In the genomic region with DNA sequence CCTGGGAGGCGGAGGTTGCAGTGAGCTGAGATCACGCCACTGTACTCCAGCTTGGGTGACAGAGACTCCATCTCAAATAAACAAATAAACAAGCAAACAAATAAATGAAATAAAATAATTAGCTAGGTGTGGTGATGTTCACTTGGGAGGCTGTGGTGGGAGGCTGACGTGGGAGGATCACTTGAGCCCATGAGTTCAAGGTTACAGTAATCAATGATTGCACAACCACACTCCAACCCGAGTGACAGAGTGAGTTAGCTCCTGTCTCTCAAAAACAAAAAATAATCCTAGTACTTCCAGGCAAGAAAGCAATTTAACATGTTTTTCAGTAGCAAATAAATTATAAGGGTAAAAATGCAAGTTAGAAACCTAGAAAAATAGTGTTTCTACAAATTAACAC, we compare ENCODE assay signal across 1 cellular context.
TF ChIP-seq lines count a peak whose summit lies in the region.

No MANE protein-coding gene starts in this region.

TF ChIP-seq in HepG2, 621 proteins besides CTCF, POLR2A, EP300 and RAD21 (continued from another document and continues in another):
- no peak for TF ChIP-seq ZBTB43 (CRISPR knock-in tag; conservative IDR thresholded peaks at IDR 0.05)
- no peak for TF ChIP-seq KLF16 (CRISPR knock-in tag; IDR thresholded peaks at IDR 0.05)
- no peak for TF ChIP-seq ZBTB39 (CRISPR knock-in tag; IDR thresholded peaks at IDR 0.05)
- TF ChIP-seq, protein P1, sequence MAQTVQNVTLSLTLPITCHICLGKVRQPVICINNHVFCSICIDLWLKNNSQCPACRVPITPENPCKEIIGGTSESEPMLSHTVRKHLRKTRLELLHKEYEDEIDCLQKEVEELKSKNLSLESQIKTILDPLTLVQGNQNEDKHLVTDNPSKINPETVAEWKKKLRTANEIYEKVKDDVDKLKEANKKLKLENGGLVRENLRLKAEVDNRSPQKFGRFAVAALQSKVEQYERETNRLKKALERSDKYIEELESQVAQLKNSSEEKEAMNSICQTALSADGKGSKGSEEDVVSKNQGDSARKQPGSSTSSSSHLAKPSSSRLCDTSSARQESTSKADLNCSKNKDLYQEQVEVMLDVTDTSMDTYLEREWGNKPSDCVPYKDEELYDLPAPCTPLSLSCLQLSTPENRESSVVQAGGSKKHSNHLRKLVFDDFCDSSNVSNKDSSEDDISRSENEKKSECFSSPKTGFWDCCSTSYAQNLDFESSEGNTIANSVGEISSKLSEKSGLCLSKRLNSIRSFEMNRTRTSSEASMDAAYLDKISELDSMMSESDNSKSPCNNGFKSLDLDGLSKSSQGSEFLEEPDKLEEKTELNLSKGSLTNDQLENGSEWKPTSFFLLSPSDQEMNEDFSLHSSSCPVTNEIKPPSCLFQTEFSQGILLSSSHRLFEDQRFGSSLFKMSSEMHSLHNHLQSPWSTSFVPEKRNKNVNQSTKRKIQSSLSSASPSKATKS (CRISPR knock-in tag; IDR thresholded peaks at IDR 0.05): no peak
- TF ChIP-seq SOX5 (CRISPR knock-in tag; IDR thresholded peaks at IDR 0.05; ENCODE audit: borderline replicate concordance): no peak
- no peak for TF ChIP-seq ARID2 (CRISPR knock-in tag; IDR thresholded peaks at IDR 0.05; ENCODE audit: borderline replicate concordance)
- TF ChIP-seq ARID5B (CRISPR knock-in tag; IDR thresholded peaks at IDR 0.05): peak; percentile 40; the same call in 1 of the 2 replicates
- TF ChIP-seq REL (CRISPR knock-in tag; conservative IDR thresholded peaks at IDR 0.05): no peak
- no peak for TF ChIP-seq ZNF562 (CRISPR knock-in tag; IDR thresholded peaks at IDR 0.05; ENCODE audit: borderline replicate concordance)
- TF ChIP-seq ELF3 (CRISPR knock-in tag; IDR thresholded peaks at IDR 0.05): no peak
- no peak for TF ChIP-seq ZFP91 (CRISPR knock-in tag; IDR thresholded peaks at IDR 0.05; ENCODE audit: borderline replicate concordance)
- TF ChIP-seq ZFAT (CRISPR knock-in tag; conservative IDR thresholded peaks at IDR 0.05): no peak
- no peak for TF ChIP-seq ESRRA (CRISPR knock-in tag; IDR thresholded peaks at IDR 0.05; ENCODE audit: low read depth)
- no peak for TF ChIP-seq ZNF556 (CRISPR knock-in tag; IDR thresholded peaks at IDR 0.05; ENCODE audit: borderline replicate concordance)
- TF ChIP-seq ZNF430 (CRISPR knock-in tag; IDR thresholded peaks at IDR 0.05): no peak
- TF ChIP-seq ZNF883 (CRISPR knock-in tag; IDR thresholded peaks at IDR 0.05; ENCODE audit: not compliant biosample characterization): no peak
- TF ChIP-seq RERE (CRISPR knock-in tag; IDR thresholded peaks at IDR 0.05; ENCODE audit: low read depth): no peak
- TF ChIP-seq IRF1 (CRISPR knock-in tag; IDR thresholded peaks at IDR 0.05; ENCODE audit: low read depth): no peak
- TF ChIP-seq GMEB1 (CRISPR knock-in tag; IDR thresholded peaks at IDR 0.05; ENCODE audit: borderline replicate concordance): no peak
- TF ChIP-seq, protein P2, sequence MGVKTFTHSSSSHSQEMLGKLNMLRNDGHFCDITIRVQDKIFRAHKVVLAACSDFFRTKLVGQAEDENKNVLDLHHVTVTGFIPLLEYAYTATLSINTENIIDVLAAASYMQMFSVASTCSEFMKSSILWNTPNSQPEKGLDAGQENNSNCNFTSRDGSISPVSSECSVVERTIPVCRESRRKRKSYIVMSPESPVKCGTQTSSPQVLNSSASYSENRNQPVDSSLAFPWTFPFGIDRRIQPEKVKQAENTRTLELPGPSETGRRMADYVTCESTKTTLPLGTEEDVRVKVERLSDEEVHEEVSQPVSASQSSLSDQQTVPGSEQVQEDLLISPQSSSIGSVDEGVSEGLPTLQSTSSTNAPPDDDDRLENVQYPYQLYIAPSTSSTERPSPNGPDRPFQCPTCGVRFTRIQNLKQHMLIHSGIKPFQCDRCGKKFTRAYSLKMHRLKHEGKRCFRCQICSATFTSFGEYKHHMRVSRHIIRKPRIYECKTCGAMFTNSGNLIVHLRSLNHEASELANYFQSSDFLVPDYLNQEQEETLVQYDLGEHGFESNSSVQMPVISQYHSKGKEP (CRISPR knock-in tag; IDR thresholded peaks at IDR 0.05): no peak
- no peak for TF ChIP-seq CBX1 (IDR thresholded peaks at IDR 0.05; ENCODE audit: low read depth)
- TF ChIP-seq, protein P3, sequence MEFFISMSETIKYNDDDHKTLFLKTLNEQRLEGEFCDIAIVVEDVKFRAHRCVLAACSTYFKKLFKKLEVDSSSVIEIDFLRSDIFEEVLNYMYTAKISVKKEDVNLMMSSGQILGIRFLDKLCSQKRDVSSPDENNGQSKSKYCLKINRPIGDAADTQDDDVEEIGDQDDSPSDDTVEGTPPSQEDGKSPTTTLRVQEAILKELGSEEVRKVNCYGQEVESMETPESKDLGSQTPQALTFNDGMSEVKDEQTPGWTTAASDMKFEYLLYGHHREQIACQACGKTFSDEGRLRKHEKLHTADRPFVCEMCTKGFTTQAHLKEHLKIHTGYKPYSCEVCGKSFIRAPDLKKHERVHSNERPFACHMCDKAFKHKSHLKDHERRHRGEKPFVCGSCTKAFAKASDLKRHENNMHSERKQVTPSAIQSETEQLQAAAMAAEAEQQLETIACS (CRISPR knock-in tag; IDR thresholded peaks at IDR 0.05): no peak
- no peak for TF ChIP-seq MAFG (CRISPR knock-in tag; IDR thresholded peaks at IDR 0.05)
- TF ChIP-seq GTF3A (CRISPR knock-in tag; conservative IDR thresholded peaks at IDR 0.05): no peak
- TF ChIP-seq ZNF577 (CRISPR knock-in tag; IDR thresholded peaks at IDR 0.05; ENCODE audit: borderline replicate concordance, low read depth): no peak
- peak; percentile 50; the same call in 1 of the 2 replicates for TF ChIP-seq KDM1A (CRISPR knock-in tag; IDR thresholded peaks at IDR 0.05)
